In genomic region chr10:75774780-75775490, GRCh38 we compare ENCODE assay signal across 17 cellular contexts.
"Had no signal": no experiment of that assay in that cellular context is flagged by ENCODE, and none has a peak within 500 bp of the region (broad histone marks: within the 10 kb centered on the region; RNA-seq: fewer than 3 reads in every experiment).

No MANE protein-coding gene starts in this region.

- H3K9me3 ChIP-seq: adrenal gland, upper lobe of left lung had no signal

- H3K4me3 Mint-ChIP-seq: activated B cell treated with CpG ODN at 0.5 μM for 24 hours; activated CD4-positive, alpha-beta T cell treated with anti-CD3 and anti-CD28 coated beads, Interleukin-2, amount 10 ng/mL, durations not matched to agents 24 days and 14 days; activated naive CD4-positive, alpha-beta T cell treated with anti-CD3 and anti-CD28 coated beads, Interleukin-2, amount 10 ng/mL, durations not matched to agents 7 days and 5 days; activated T-helper 17 cell treated with anti-CD3 and anti-CD28 coated beads, Interleukin-2, amount 50 U/mL, for 72 hours; central memory CD8-positive, alpha-beta T cell; stimulated activated naive B cell treated with anti-CD40 and anti-IgM and Interleukin-4, amounts not matched to agents 10 μg/mL and 1 μg/mL and 100 μg/mL, for 72 hours; T-helper 1 cell treated with Interleukin-12 subunit alpha and Interleukin-12 subunit beta and Interleukin-4 antibody, amounts not matched to agents 30 μg/mL and 1 μg/mL, for 36 hours had no signal

- H3K27ac ChIP-seq: adrenal gland had no signal

- H3K36me3 ChIP-seq: adrenal gland, upper lobe of left lung had no signal

- H3K27ac Mint-ChIP-seq: activated B cell treated with CpG ODN at 0.5 μM for 24 hours; activated CD4-positive, alpha-beta T cell treated with anti-CD3 and anti-CD28 coated beads, Interleukin-2, amount 10 ng/mL, durations not matched to agents 24 days and 14 days; activated naive CD4-positive, alpha-beta T cell treated with anti-CD3 and anti-CD28 coated beads, Interleukin-2, amount 10 ng/mL, durations not matched to agents 7 days and 5 days; activated T-helper 17 cell treated with anti-CD3 and anti-CD28 coated beads, Interleukin-2, amount 50 U/mL, for 72 hours; stimulated activated naive B cell treated with anti-CD40 and anti-IgM and Interleukin-4, amounts not matched to agents 10 μg/mL and 1 μg/mL and 100 μg/mL, for 72 hours; T-helper 1 cell treated with Interleukin-12 subunit alpha and Interleukin-12 subunit beta and Interleukin-4 antibody, amounts not matched to agents 30 μg/mL and 1 μg/mL, for 36 hours had no signal

- H3K4me3 ChIP-seq: adrenal gland, upper lobe of left lung had no signal

- DNase-seq: activated B cell treated with CpG ODN at 0.5 μM for 24 hours; activated CD4-positive, alpha-beta T cell treated with anti-CD3 and anti-CD28 coated beads, Interleukin-2, amount 10 ng/mL, durations not matched to agents 24 days and 14 days; activated naive CD4-positive, alpha-beta T cell treated with anti-CD3 and anti-CD28 coated beads, Interleukin-2, amount 10 ng/mL, durations not matched to agents 7 days and 5 days; activated T-cell treated with anti-CD3 and anti-CD28 coated beads for 4 hours; adrenal gland; cortex of kidney; effector CD8-positive, alpha-beta T cell; left colon; midbrain; right cardiac atrium; small intestine; stimulated activated CD4-positive, alpha-beta T cell treated with anti-CD3 and anti-CD28 coated beads, Interleukin-1b, Interleukin-23, amount 100 ng/mL, for 48 hours; stimulated activated naive B cell treated with anti-CD40 and anti-IgM and Interleukin-4, amounts not matched to agents 10 μg/mL and 1 μg/mL and 100 μg/mL, for 72 hours; upper lobe of left lung had no signal

- H3K27me3 ChIP-seq: adrenal gland, upper lobe of left lung had no signal

- H3K36me3 Mint-ChIP-seq: activated naive CD4-positive, alpha-beta T cell treated with anti-CD3 and anti-CD28 coated beads, Interleukin-2, amount 10 ng/mL, durations not matched to agents 7 days and 5 days; stimulated activated naive B cell treated with anti-CD40 and anti-IgM and Interleukin-4, amounts not matched to agents 10 μg/mL and 1 μg/mL and 100 μg/mL, for 72 hours had no signal

- H3K27me3 Mint-ChIP-seq: activated naive CD4-positive, alpha-beta T cell treated with anti-CD3 and anti-CD28 coated beads, Interleukin-2, amount 10 ng/mL, durations not matched to agents 7 days and 5 days had no signal

- H3K9me3 Mint-ChIP-seq: activated B cell treated with CpG ODN at 0.5 μM for 24 hours; activated naive CD4-positive, alpha-beta T cell treated with anti-CD3 and anti-CD28 coated beads, Interleukin-2, amount 10 ng/mL, durations not matched to agents 7 days and 5 days; activated T-helper 17 cell treated with anti-CD3 and anti-CD28 coated beads, Interleukin-2, amount 50 U/mL, for 72 hours; central memory CD8-positive, alpha-beta T cell; stimulated activated naive B cell treated with anti-CD40 and anti-IgM and Interleukin-4, amounts not matched to agents 10 μg/mL and 1 μg/mL and 100 μg/mL, for 72 hours; T-helper 1 cell treated with Interleukin-12 subunit alpha and Interleukin-12 subunit beta and Interleukin-4 antibody, amounts not matched to agents 30 μg/mL and 1 μg/mL, for 36 hours had no signal
